Comparison of ENCODE assay signal across 28 cellular contexts in the genomic region with DNA sequence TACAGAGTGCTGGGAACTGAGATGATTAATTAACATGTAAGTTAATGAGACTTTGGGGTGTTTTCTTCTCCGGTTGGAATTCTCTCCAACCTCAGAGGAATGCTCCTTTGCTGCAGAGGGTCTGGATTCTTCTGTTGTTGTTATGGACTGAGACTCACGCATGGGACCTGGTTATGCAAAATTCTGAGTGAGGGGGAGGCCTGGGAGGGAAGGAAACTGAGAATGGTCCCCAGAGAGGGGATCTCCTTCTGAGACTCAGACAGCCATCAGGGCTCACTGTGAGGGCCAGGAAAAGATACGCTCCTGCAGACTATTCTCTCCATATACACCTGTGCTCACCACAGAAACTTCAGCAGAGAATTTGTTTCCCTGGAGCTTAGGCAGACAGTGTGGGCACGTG. TPM values are rescaled to one million over a fixed set of nuclear protein-coding genes. Genes with fewer than 3 reads are reported as not detected.
DNase-seq lines count a peak whose midpoint lies in the region; ATAC-seq, FAIRE-seq and TF ChIP-seq lines count a peak whose summit lies in the region.
"Had no signal": no experiment of that assay in that cellular context is flagged by ENCODE, and none has a peak within 500 bp of the region (broad histone marks: within the 10 kb centered on the region; RNA-seq: fewer than 3 reads in every experiment).

No MANE protein-coding gene starts in this region.

- H3K9me3 ChIP-seq in GM12878 (replicated peaks; ENCODE audit: control insufficient read depth, insufficient read depth, low read length): no peaks in the 10 kb centered on the region
- H3K9me3 ChIP-seq: A549, Caco-2, SJSA1 had no signal

- 59% methylated on average over 4 of the region's 4 CpGs for WGBS in GM12878 (ENCODE audit: insufficient coverage, insufficient replicate concordance, low lambda C conversion rate, missing lambda C conversion rate)

- DNase-seq in GM10248 (ENCODE audit: extremely low spot score) (peak; percentile 35), H7 (peak; percentile 58), GM12878 (ENCODE audit: low read depth, low spot score) (no peak), NOMO-1 treated with dmso at 0.1 percent for 144 hours (lab: John Stamatoyannopoulos, UW; ENCODE audit: unreplicated experiment) (no peak), mucosa of gallbladder (ENCODE audit: low spot score) (no peak)
- DNase-seq: AML-193; Caco-2; CD8-positive, alpha-beta T cell; Kasumi-1; NCI-H1092 treated with DMSO at 0.1 percent for 48 hours; NCI-H1436; NCI-H187; NCI-H446 treated with DMSO at 0.1 percent for 48 hours; NCI-H526; NCI-H82; NK-92 treated with Interleukin-12 subunit alpha and Interleukin-12 subunit beta, amount 100 ng/mL, for 24 hours; Right ventricle myocardium superior; RPMI8226 had no signal

- no peak for ATAC-seq in GM12878
- no peak for ATAC-seq in HG03196 (IDR thresholded peaks at IDR 0.05; ENCODE audit: unreplicated experiment)
- ATAC-seq: A549; CD8-positive, alpha-beta T cell; K562 had no signal

- in situ Hi-C loops in GM12878 (cut with MboI): no loop called here

- intact Hi-C loops in GM12878 (cut with micrococcal nuclease; ENCODE audit: unreplicated experiment): no loop called here

- H3K4me1 ChIP-seq in GM12878 (ENCODE audit: control insufficient read depth, insufficient read depth, low read length) (no peaks in the 10 kb centered on the region), rectal smooth muscle tissue (ENCODE audit: control insufficient read depth, insufficient read depth, low read length) (no peaks in the 10 kb centered on the region)
- H3K4me1 ChIP-seq: A549, Caco-2, SJSA1 had no signal

- H3K4me2 ChIP-seq in GM12878 (ENCODE audit: control insufficient read depth, insufficient read depth): no peak overlapping the region
- H3K4me2 ChIP-seq: A549 had no signal

- POLR2A ChIA-PET in GM10248 (lab: Yijun Ruan, JAX) (no interaction called here), GM12878 (lab: Charles Lee) (no interaction called here)

- FAIRE-seq in GM12878 (lab: Jason Lieb, UNC): no peak
- FAIRE-seq: A549, G401.6, H54, K562 had no signal

- RAD21 ChIA-PET in GM12878 (lab: Charles Lee; ENCODE audit: unreplicated experiment): no interaction called here

- no peak for TF ChIP-seq EP300 in GM12878 (IDR thresholded peaks at IDR 0.05; ENCODE audit: borderline replicate concordance in 1 of 2, control insufficient read depth in 1 of 2, low read depth in 2 of 2, low read length in 2 of 2)

- H4K20me1 ChIP-seq in GM12878 (ENCODE audit: control insufficient read depth, insufficient read depth): no peaks in the 10 kb centered on the region

- H3K4me3 ChIP-seq in H7 (ENCODE audit: insufficient read depth, low read depth, low read length): no peak overlapping the region
- H3K4me3 ChIP-seq in GM12878: no peak overlapping the region
- H3K4me3 ChIP-seq in rectal smooth muscle tissue (ENCODE audit: low read length): no peak overlapping the region
- H3K4me3 ChIP-seq: A549, K562, SJSA1 had no signal

- CTCF ChIA-PET in GM10248 (lab: Yijun Ruan, JAX): no interaction called here
- CTCF ChIA-PET in GM12878 (lab: Yijun Ruan, JAX): no interaction called here

- TF ChIP-seq CTCF in GM10248 (IDR thresholded peaks at IDR 0.05; ENCODE audit: control extremely low read depth, extremely low read depth, low read depth, missing control alignments) (no peak), GM12878 (IDR thresholded peaks at IDR 0.05 in 2 of 3, conservative IDR thresholded peaks at IDR 0.05 in 1 of 3; ENCODE audit: control insufficient read depth in 2 of 3, extremely low read depth in 1 of 3, insufficient read depth in 1 of 3, low read depth in 3 of 3, low read length in 3 of 3) (no peak)

- no peak for TF ChIP-seq POLR2A in GM12878 (IDR thresholded peaks at IDR 0.05; ENCODE audit: low read depth, low read length)

- H3K79me2 ChIP-seq in GM12878 (ENCODE audit: control insufficient read depth, insufficient read depth, low read length): no peaks in the 10 kb centered on the region

- no peak overlapping the region for H3K9ac ChIP-seq in GM12878 (ENCODE audit: control insufficient read depth, insufficient read depth, low read length)
- no peak overlapping the region for H3K9ac ChIP-seq in rectal smooth muscle tissue (ENCODE audit: low read length)

- BruUV-seq in GM12878 (replicated peaks; lab: Mats Ljungman, UMichigan): no TSS peak

- H3K36me3 ChIP-seq in H7 (replicated peaks; ENCODE audit: control insufficient read depth, insufficient read depth, low read length) (no peaks in the 10 kb centered on the region), GM12878 (ENCODE audit: control insufficient read depth in 2 of 2, insufficient read depth in 2 of 2, low read length in 1 of 2) (peaks cover 0 to 7% of the 10 kb centered on the region in 2 experiments; a peak in 2 of 4 replicates), rectal smooth muscle tissue (ENCODE audit: control insufficient read depth, insufficient read depth, low read length) (peaks cover 9% of the 10 kb centered on the region)
- H3K36me3 ChIP-seq: SJSA1 had no signal

- TF ChIP-seq RAD21 in GM12878 (IDR thresholded peaks at IDR 0.05; ENCODE audit: insufficient read depth, low read depth, low read length): no peak

- H3K27ac ChIP-seq in GM12878 (ENCODE audit: control insufficient read depth, insufficient read depth) (no peak overlapping the region), rectal smooth muscle tissue (ENCODE audit: low read depth, low read length) (peak overlapping the region; percentile 3)
- H3K27ac ChIP-seq: A549, C4-2B, SJSA1 had no signal

- H2AFZ ChIP-seq in GM12878 (ENCODE audit: control insufficient read depth, low read depth, low read length): no peak overlapping the region

- H3K27me3 ChIP-seq in H7 (ENCODE audit: control insufficient read depth, insufficient read depth, low read length) (no peaks in the 10 kb centered on the region), GM12878 (replicated peaks in 1 of 2; ENCODE audit: control insufficient read depth in 2 of 2, insufficient read depth in 2 of 2, low read length in 1 of 2) (no peaks in the 10 kb centered on the region), rectal smooth muscle tissue (ENCODE audit: control insufficient read depth, insufficient read depth, low read length) (no peaks in the 10 kb centered on the region)
- H3K27me3 ChIP-seq: SJSA1 had no signal

- SMC1A ChIA-PET in GM12878 (lab: Charles Lee; ENCODE audit: uncharacterized antibody, unreplicated experiment): no interaction called here

TF ChIP-seq in GM12878, 131 proteins besides CTCF, POLR2A, EP300 and RAD21:
- TF ChIP-seq NR2C1 (IDR thresholded peaks at IDR 0.05) (no peak), MEF2B (IDR thresholded peaks at IDR 0.05; ENCODE audit: partially characterized antibody, poor library complexity, severe bottlenecking) (peak; percentile 50)

RNA-seq across cellular contexts. Expression of a gene that starts 56.3 kb away (rescaled TPM):
- total RNA-seq in H7 (2014; rRNA removed; shearing (Covaris generic)): 0.45 and 1.9 TPM in 2 replicates
- 0.38 TPM in 1 of 2 replicates, not detected in the other for total RNA-seq in GM12878 (2013; cell fraction: nucleolus; rRNA removed)
- total RNA-seq in GM12878 (2014; rRNA removed) (1.0 and 1.2 TPM in 2 replicates), GM12878 (2014; rRNA removed; fragmentation: Illumina TruSeq; extraction: Trizol) (0.28 and 0.31 TPM in 2 replicates), GM12878 (2021) (4.3 and 5.3 TPM in 2 replicates), mucosa of gallbladder (not detected)
- polyA plus RNA-seq in GM12878 (2011; ENCODE audit: low read depth): not detected
- polyA plus RNA-seq in GM12878 (2011; rRNA removed) (0.03 TPM in 1 of 2 replicates, not detected in the other), GM12878 (2014; fragmentation: Illumina TruSeq; extraction: Trizol) (0.22 TPM in 1 of 2 replicates, not detected in the other), GM12878 (2014; fragmentation: Nextera tagmentation; extraction: Ambion mirVana) (not detected), GM12878 (2014; rRNA removed) (2.7 and 3.8 TPM in 2 replicates), GM12878 (2016; fragmentation: Nextera tagmentation; extraction: Ambion mirVana) (1 to 10 TPM; 2.2 to 2.5 TPM)
- polyA plus RNA-seq in GM12878 (2011; cell fraction: cytosol; rRNA removed): 0.12 and 0.15 TPM in 2 replicates
- 0.41 and 0.49 TPM in 2 replicates for polyA plus RNA-seq in GM12878 (2011; cell fraction: nucleus; rRNA removed)
- 0.37 and 0.69 TPM in 2 replicates for polyA plus RNA-seq in GM12878 (2012)
- 0.10 TPM in 1 of 2 replicates, not detected in the other for polyA minus RNA-seq in GM12878 (2011; rRNA and poly(A)+ RNA removed)
- 0.42 TPM in 1 of 2 replicates, not detected in the other for polyA minus RNA-seq in GM12878 (2011; cell fraction: cytosol; rRNA and poly(A)+ RNA removed)
- 0.29 TPM in 1 of 2 replicates, not detected in the other for polyA minus RNA-seq in GM12878 (2011; cell fraction: nucleus; rRNA and poly(A)+ RNA removed)
- total RNA-seq: Caco-2, HT1080, K562, M059J, Right ventricle myocardium superior, SJSA1 had no signal
- polyA plus RNA-seq: K562 had no signal

Comparison
In these comparisons a context has a peak if more than half of its experiments do, and no peak if none do; other contexts are left out.
1. DNase-seq: peak in GM10248 (single experiment) and H7 (single experiment); none in GM12878 (single experiment), NOMO-1 treated with dmso at 0.1 percent for 144 hours (single experiment) and mucosa of gallbladder (single experiment).